ENCODE assay signal across 16 cellular contexts in genomic region chr9:136226680-136227410, GRCh38. TPM values are rescaled to one million over a fixed set of nuclear protein-coding genes. Genes with fewer than 3 reads are reported as not detected.
DNase-seq lines count a peak whose midpoint lies in the region; ATAC-seq, FAIRE-seq and TF ChIP-seq lines count a peak whose summit lies in the region.
"Had no signal": no experiment of that assay in that cellular context is flagged by ENCODE, and none has a peak within 500 bp of the region (broad histone marks: within the 10 kb centered on the region; RNA-seq: fewer than 3 reads in every experiment).

No MANE protein-coding gene starts in this region.

- H3K4ac ChIP-seq in H9 (ENCODE audit: low read depth, low read length), result no peak overlapping the region

- no peak overlapping the region for H3K4me2 ChIP-seq in H9 (ENCODE audit: insufficient read depth, insufficient read length, low read length)
- H3K4me2 ChIP-seq: A549 had no signal

- H4K91ac ChIP-seq in H9 (ENCODE audit: insufficient read length, low read depth, low read length), result no peak overlapping the region

- H3K18ac ChIP-seq in H9 (ENCODE audit: insufficient read length, low read depth, low read length), result no peak overlapping the region

- no peak overlapping the region for H2AFZ ChIP-seq in H9 (ENCODE audit: low read length)

- no peak overlapping the region for H3T11ph ChIP-seq in H9 (ENCODE audit: low read length)

- no peaks in the 10 kb centered on the region for H4K20me1 ChIP-seq in H9 (ENCODE audit: control insufficient read depth, insufficient read depth, insufficient read length)

- no peak overlapping the region for H2BK12ac ChIP-seq in H9 (ENCODE audit: insufficient read length, low read depth, low read length)

- H3K14ac ChIP-seq in H9 (ENCODE audit: insufficient read depth, low read length), result no peak overlapping the region; the same call in 1 of the 2 replicates

- H2BK20ac ChIP-seq in H9 (ENCODE audit: low read depth, low read length, poor library complexity, severe bottlenecking), result no peak overlapping the region

- H3K9ac ChIP-seq in H9 (ENCODE audit: extremely low read depth, insufficient read length, low read length) (no peak overlapping the region), endodermal cell (ENCODE audit: extremely low read depth, low read length, poor library complexity, severe bottlenecking) (no peak overlapping the region)

- H3K4me3 ChIP-seq in BE2C (ENCODE audit: low read depth, low read length) (no peak overlapping the region), endodermal cell (ENCODE audit: low read length) (no peak overlapping the region)
- H3K4me3 ChIP-seq: A549, SJCRH30 had no signal

- H2BK5ac ChIP-seq in H9 (ENCODE audit: insufficient read length, low read length), result no peak overlapping the region

- H4K8ac ChIP-seq in H9 (replicated peaks; ENCODE audit: insufficient read length, low read depth, low read length), result no peak overlapping the region

- H4K5ac ChIP-seq in H9 (ENCODE audit: insufficient read length, low read depth, low read length), result no peak overlapping the region

- TF ChIP-seq CTCF in BE2C (IDR thresholded peaks at IDR 0.05; ENCODE audit: low read depth, low read length) (no peak), H9 (conservative IDR thresholded peaks at IDR 0.05) (no peak), endodermal cell (conservative IDR thresholded peaks at IDR 0.05) (no peak)

- H3K27ac Mint-ChIP-seq in H9, result peak overlapping the region; percentile 57 to 87 (median 77); a peak in 3 of 7 replicates
- peak overlapping the region; percentile 48 for H3K27ac Mint-ChIP-seq in endodermal cell

- H3K27me3 ChIP-seq in BE2C (no peaks in the 10 kb centered on the region), H9 (ENCODE audit: insufficient read depth, low read length) (no peaks in the 10 kb centered on the region), endodermal cell (ENCODE audit: control insufficient read depth, insufficient read depth, low read length, poor library complexity, severe bottlenecking) (no peaks in the 10 kb centered on the region)
- H3K27me3 ChIP-seq: SJCRH30 had no signal

- H3K9me3 ChIP-seq in BE2C, result no peaks in the 10 kb centered on the region
- no peaks in the 10 kb centered on the region for H3K9me3 ChIP-seq in H9 (ENCODE audit: control insufficient read depth, low read depth, low read length)
- no peaks in the 10 kb centered on the region for H3K9me3 ChIP-seq in endodermal cell (ENCODE audit: control insufficient read depth, low read length)
- H3K9me3 ChIP-seq: A549, SJCRH30 had no signal

- peaks cover 46% of the 10 kb centered on the region for H3K36me3 ChIP-seq in BE2C
- peaks cover 24% of the 10 kb centered on the region for H3K36me3 ChIP-seq in endodermal cell (ENCODE audit: control insufficient read depth, insufficient read depth, low read length)

- H3K36me3 Mint-ChIP-seq in H9 (ENCODE audit: insufficient read depth in 1 of 3, low read depth in 3 of 3) (peaks cover 16 to 26% (median 17%) of the 10 kb centered on the region in 3 experiments), endodermal cell (ENCODE audit: low read depth) (peaks cover 13% of the 10 kb centered on the region)

- H3K4me1 ChIP-seq in BE2C (peaks cover 18% of the 10 kb centered on the region), H9 (ENCODE audit: insufficient read depth, low read length) (no peaks in the 10 kb centered on the region), endodermal cell (ENCODE audit: control insufficient read depth, insufficient read depth, low read length) (no peaks in the 10 kb centered on the region)
- H3K4me1 ChIP-seq: SJCRH30 had no signal

- H2AK5ac ChIP-seq in H9 (ENCODE audit: insufficient read length, low read length), result no peak overlapping the region

- H3K56ac ChIP-seq in H9 (ENCODE audit: insufficient read length, low read depth, low read length), result no peak overlapping the region

- H3K9me3 Mint-ChIP-seq in H9, result no peaks in the 10 kb centered on the region
- no peaks in the 10 kb centered on the region for H3K9me3 Mint-ChIP-seq in endodermal cell
- H3K9me3 Mint-ChIP-seq: CD8-positive, alpha-beta memory T cell; T-cell had no signal

- no peak overlapping the region for H2BK120ac ChIP-seq in H9 (ENCODE audit: low read depth, low read length, poor library complexity, severe bottlenecking)

- peaks cover 0 to 5% of the 10 kb centered on the region in 2 experiments; a peak in 2 of 4 replicates for H3K4me1 Mint-ChIP-seq in H9
- no peaks in the 10 kb centered on the region for H3K4me1 Mint-ChIP-seq in endodermal cell

- no peaks in the 10 kb centered on the region for H3K27me3 Mint-ChIP-seq in H9 (ENCODE audit: low read depth)
- no peaks in the 10 kb centered on the region for H3K27me3 Mint-ChIP-seq in endodermal cell (ENCODE audit: insufficient read depth)
- H3K27me3 Mint-ChIP-seq: T-cell had no signal

- peak; percentile 50 for DNase-seq in BE2C
- DNase-seq in H9, result no peak
- peak; percentile 91 for DNase-seq in SK-N-DZ (ENCODE audit: low spot score)
- DNase-seq in endodermal cell, result no peak
- DNase-seq in C1 segment of cervical spinal cord (lab: John Stamatoyannopoulos, UW), result no peak
- DNase-seq in mucosa of gallbladder (ENCODE audit: low spot score), result no peak
- DNase-seq in GM19239 (ENCODE audit: insufficient read length, low spot score), result no peak
- DNase-seq: NCI-H2081 treated with DMSO at 0.1 percent for 48 hours had no signal

- no peak overlapping the region for H3K27ac ChIP-seq in H9 (ENCODE audit: insufficient read length, low read depth, low read length)
- no peak overlapping the region for H3K27ac ChIP-seq in endodermal cell (ENCODE audit: low read depth, low read length)
- H3K27ac ChIP-seq: SJCRH30 had no signal

- no peak overlapping the region for H2BK15ac ChIP-seq in H9 (ENCODE audit: low read depth, low read length)

- WGBS in H9 (ENCODE audit: extremely low coverage, insufficient read length, low lambda C conversion rate), result no CpG with 5 or more reads among the region's 30 CpGs
- 94 to 99% methylated on average over 25 to 30 of the region's 30 CpGs for WGBS in endodermal cell (ENCODE audit: insufficient coverage in 1 of 2, insufficient read length in 1 of 2), 2 experiments

- H3K79me1 ChIP-seq in H9 (ENCODE audit: insufficient read depth, low read depth, low read length, poor library complexity, severe bottlenecking), result no peaks in the 10 kb centered on the region

- no peak for FAIRE-seq in GM19239 (lab: Jason Lieb, UNC)
- FAIRE-seq: A549, H54 had no signal

- peaks cover 4% of the 10 kb centered on the region; the same call in 1 of the 2 replicates for H3K79me2 ChIP-seq in H9 (ENCODE audit: insufficient read depth, low read length)

- ATAC-seq in HG03378 (IDR thresholded peaks at IDR 0.05; ENCODE audit: unreplicated experiment), result no peak

- H3K4me3 Mint-ChIP-seq in H9 (no peak overlapping the region), endodermal cell (no peak overlapping the region)
- H3K4me3 Mint-ChIP-seq: CD8-positive, alpha-beta memory T cell; T-cell had no signal

- no peaks in the 10 kb centered on the region for H3K23me2 ChIP-seq in H9 (ENCODE audit: insufficient read length, low read depth, low read length, poor library complexity, severe bottlenecking)

- no peak overlapping the region for H3K23ac ChIP-seq in H9 (ENCODE audit: insufficient read length, low read depth, low read length)

RNA-seq across cellular contexts. Expression of gene QSOX2, which starts 18.8 kb away (rescaled TPM):
- 65.1 TPM for polyA plus RNA-seq in BE2C (2012; ENCODE audit: insufficient read depth, insufficient read length, low read depth)
- total RNA-seq in H9 (2021), result 25.0 and 25.8 TPM in 2 replicates
- polyA plus RNA-seq in SK-N-DZ (2014; cell fraction: cytosol; rRNA removed), result 28.3 and 34.3 TPM in 2 replicates
- polyA plus RNA-seq in SK-N-DZ (2014; cell fraction: nucleus; rRNA removed), result 67.5 and 68.8 TPM in 2 replicates
- total RNA-seq in endodermal cell, result 10 to 100 TPM; 22.0 to 26.3 TPM
- polyA plus RNA-seq in endodermal cell (2013, experiment 1 of 2), result 29.8 TPM
- 26.3 TPM for polyA plus RNA-seq in endodermal cell (2013, experiment 2 of 2)
- total RNA-seq in mucosa of gallbladder, result 8.4 TPM

RNA-seq across cellular contexts. Expression of gene LHX3, which starts 21.9 kb away (rescaled TPM):
- not detected for polyA plus RNA-seq in BE2C (2012; ENCODE audit: insufficient read depth, insufficient read length, low read depth)
- not detected in 2 replicates for total RNA-seq in H9 (2021)
- polyA plus RNA-seq in SK-N-DZ (2014; cell fraction: cytosol; rRNA removed), result not detected in 2 replicates
- 0.19 TPM in 1 of 2 replicates, not detected in the other for polyA plus RNA-seq in SK-N-DZ (2014; cell fraction: nucleus; rRNA removed)
- total RNA-seq in endodermal cell, result not detected
- 0.11 TPM for polyA plus RNA-seq in endodermal cell (2013, experiment 1 of 2)
- polyA plus RNA-seq in endodermal cell (2013, experiment 2 of 2), result not detected
- total RNA-seq in mucosa of gallbladder, result not detected
- total RNA-seq: CD8-positive, alpha-beta memory T cell; Daoy; HT-29; SJCRH30 had no signal
- polyA plus RNA-seq: CD8-positive, alpha-beta memory T cell had no signal

Comparison
In these comparisons a context has a peak if more than half of its experiments do, and no peak if none do; other contexts are left out.
1. DNase-seq: peak in BE2C (single experiment) and SK-N-DZ (single experiment); none in H9 (single experiment), endodermal cell (single experiment), C1 segment of cervical spinal cord (0 of 14), mucosa of gallbladder (single experiment) and GM19239 (single experiment).